In the genomic region with DNA sequence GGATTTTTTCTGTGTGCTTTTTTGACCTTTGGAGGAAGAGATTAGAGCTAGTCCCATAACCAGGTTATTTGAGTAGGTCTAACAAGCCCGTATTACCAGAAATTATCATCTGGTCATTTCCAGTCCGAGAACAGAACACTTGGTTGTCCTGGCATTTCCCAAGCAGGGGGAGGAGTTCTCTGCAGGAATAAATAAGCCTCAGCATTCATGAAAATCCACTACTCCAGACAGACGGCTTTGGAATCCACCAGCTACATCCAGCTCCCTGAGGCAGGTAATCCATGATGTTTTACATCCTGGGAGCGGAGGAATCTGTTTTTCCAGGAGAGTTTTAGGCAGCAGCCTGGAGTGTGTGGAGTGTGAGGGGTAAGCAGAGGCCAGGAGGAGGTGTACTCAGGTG, we compare ENCODE assay signal across 1 cellular context.
TF ChIP-seq lines count a peak whose summit lies in the region.

TSS of gene SERPINA3 (plus strand) at position 218 of the 400 bp plus-strand sequence. CDS start 2,051 bp downstream, outside the sequence.

TF ChIP-seq in HepG2, 621 proteins besides CTCF, POLR2A, EP300 and RAD21 (continued from another document and continues in another):
- TF ChIP-seq, protein P1, sequence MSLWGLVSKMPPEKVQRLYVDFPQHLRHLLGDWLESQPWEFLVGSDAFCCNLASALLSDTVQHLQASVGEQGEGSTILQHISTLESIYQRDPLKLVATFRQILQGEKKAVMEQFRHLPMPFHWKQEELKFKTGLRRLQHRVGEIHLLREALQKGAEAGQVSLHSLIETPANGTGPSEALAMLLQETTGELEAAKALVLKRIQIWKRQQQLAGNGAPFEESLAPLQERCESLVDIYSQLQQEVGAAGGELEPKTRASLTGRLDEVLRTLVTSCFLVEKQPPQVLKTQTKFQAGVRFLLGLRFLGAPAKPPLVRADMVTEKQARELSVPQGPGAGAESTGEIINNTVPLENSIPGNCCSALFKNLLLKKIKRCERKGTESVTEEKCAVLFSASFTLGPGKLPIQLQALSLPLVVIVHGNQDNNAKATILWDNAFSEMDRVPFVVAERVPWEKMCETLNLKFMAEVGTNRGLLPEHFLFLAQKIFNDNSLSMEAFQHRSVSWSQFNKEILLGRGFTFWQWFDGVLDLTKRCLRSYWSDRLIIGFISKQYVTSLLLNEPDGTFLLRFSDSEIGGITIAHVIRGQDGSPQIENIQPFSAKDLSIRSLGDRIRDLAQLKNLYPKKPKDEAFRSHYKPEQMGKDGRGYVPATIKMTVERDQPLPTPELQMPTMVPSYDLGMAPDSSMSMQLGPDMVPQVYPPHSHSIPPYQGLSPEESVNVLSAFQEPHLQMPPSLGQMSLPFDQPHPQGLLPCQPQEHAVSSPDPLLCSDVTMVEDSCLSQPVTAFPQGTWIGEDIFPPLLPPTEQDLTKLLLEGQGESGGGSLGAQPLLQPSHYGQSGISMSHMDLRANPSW (CRISPR knock-in tag; IDR thresholded peaks at IDR 0.05; ENCODE audit: borderline replicate concordance) = no peak
- TF ChIP-seq HNRNPUL1 (IDR thresholded peaks at IDR 0.05; ENCODE audit: low read depth, low read length) (no peak), TRIM24 (CRISPR knock-in tag; IDR thresholded peaks at IDR 0.05) (no peak), ATM (IDR thresholded peaks at IDR 0.05; ENCODE audit: borderline replicate concordance) (no peak), RFX1 (IDR thresholded peaks at IDR 0.05) (no peak), NPAS2 (CRISPR knock-in tag; IDR thresholded peaks at IDR 0.05; ENCODE audit: borderline replicate concordance) (no peak), POLR2AphosphoS5 (IDR thresholded peaks at IDR 0.05; ENCODE audit: low read depth, low read length) (peak; percentile 96), FIP1L1 (IDR thresholded peaks at IDR 0.05; ENCODE audit: borderline replicate concordance, insufficient read depth, low read depth, low read length) (no peak), GZF1 (CRISPR knock-in tag; IDR thresholded peaks at IDR 0.05) (no peak), ARID4A (CRISPR knock-in tag; IDR thresholded peaks at IDR 0.05; ENCODE audit: borderline replicate concordance) (no peak), ZNF891 (CRISPR knock-in tag; IDR thresholded peaks at IDR 0.05) (no peak; the same call in 1 of the 2 replicates), UBTF (CRISPR knock-in tag; IDR thresholded peaks at IDR 0.05) (no peak), SKI (IDR thresholded peaks at IDR 0.05; ENCODE audit: partially characterized antibody) (no peak), ZNF775 (CRISPR knock-in tag; IDR thresholded peaks at IDR 0.05; ENCODE audit: borderline replicate concordance) (no peak), ZNF501 (CRISPR knock-in tag; IDR thresholded peaks at IDR 0.05) (0 out of 2 replicates have a peak, but pooled peaks have one; percentile 37), PHB2 (IDR thresholded peaks at IDR 0.05; ENCODE audit: partially characterized antibody) (no peak), ZNF7 (CRISPR knock-in tag; IDR thresholded peaks at IDR 0.05) (no peak), ZFP36L1 (CRISPR knock-in tag; IDR thresholded peaks at IDR 0.05) (no peak), ZNF720 (CRISPR knock-in tag; IDR thresholded peaks at IDR 0.05) (no peak), SALL2 (CRISPR knock-in tag; IDR thresholded peaks at IDR 0.05) (no peak), ZZZ3 (CRISPR knock-in tag; IDR thresholded peaks at IDR 0.05; ENCODE audit: borderline replicate concordance) (no peak), ZNF274 (CRISPR knock-in tag; IDR thresholded peaks at IDR 0.05) (no peak), ZBTB34 (CRISPR knock-in tag; IDR thresholded peaks at IDR 0.05) (0 out of 2 replicates have a peak, but pooled peaks have one; percentile 62), MIXL1 (CRISPR knock-in tag; IDR thresholded peaks at IDR 0.05) (no peak), HNF4G (IDR thresholded peaks at IDR 0.05; ENCODE audit: borderline replicate concordance, low read depth, low read length) (no peak), HNF4G (CRISPR knock-in tag; IDR thresholded peaks at IDR 0.05; ENCODE audit: borderline replicate concordance, low read depth) (no peak), MEIS1 (CRISPR knock-in tag; IDR thresholded peaks at IDR 0.05; ENCODE audit: borderline replicate concordance) (no peak), REXO4 (CRISPR knock-in tag; IDR thresholded peaks at IDR 0.05; ENCODE audit: borderline replicate concordance) (no peak), JUNB (CRISPR knock-in tag; IDR thresholded peaks at IDR 0.05; ENCODE audit: borderline replicate concordance) (no peak; the same call in 1 of the 2 replicates), ZNF18 (CRISPR knock-in tag; IDR thresholded peaks at IDR 0.05; ENCODE audit: insufficient replicate concordance) (no peak), PLSCR1 (CRISPR knock-in tag; IDR thresholded peaks at IDR 0.05; ENCODE audit: borderline replicate concordance) (no peak), HMG20A (CRISPR knock-in tag; IDR thresholded peaks at IDR 0.05; ENCODE audit: borderline replicate concordance) (peak; percentile 34; the same call in 1 of the 2 replicates)
- TF ChIP-seq, protein P2, sequence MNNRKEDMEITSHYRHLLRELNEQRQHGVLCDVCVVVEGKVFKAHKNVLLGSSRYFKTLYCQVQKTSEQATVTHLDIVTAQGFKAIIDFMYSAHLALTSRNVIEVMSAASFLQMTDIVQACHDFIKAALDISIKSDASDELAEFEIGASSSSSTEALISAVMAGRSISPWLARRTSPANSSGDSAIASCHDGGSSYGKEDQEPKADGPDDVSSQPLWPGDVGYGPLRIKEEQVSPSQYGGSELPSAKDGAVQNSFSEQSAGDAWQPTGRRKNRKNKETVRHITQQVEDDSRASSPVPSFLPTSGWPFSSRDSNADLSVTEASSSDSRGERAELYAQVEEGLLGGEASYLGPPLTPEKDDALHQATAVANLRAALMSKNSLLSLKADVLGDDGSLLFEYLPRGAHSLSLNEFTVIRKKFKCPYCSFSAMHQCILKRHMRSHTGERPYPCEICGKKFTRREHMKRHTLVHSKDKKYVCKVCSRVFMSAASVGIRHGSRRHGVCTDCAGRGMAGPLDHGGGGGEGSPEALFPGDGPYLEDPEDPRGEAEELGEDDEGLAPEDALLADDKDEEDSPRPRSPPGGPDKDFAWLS (CRISPR knock-in tag; IDR thresholded peaks at IDR 0.05; ENCODE audit: borderline replicate concordance) = no peak
- TF ChIP-seq, protein P3, sequence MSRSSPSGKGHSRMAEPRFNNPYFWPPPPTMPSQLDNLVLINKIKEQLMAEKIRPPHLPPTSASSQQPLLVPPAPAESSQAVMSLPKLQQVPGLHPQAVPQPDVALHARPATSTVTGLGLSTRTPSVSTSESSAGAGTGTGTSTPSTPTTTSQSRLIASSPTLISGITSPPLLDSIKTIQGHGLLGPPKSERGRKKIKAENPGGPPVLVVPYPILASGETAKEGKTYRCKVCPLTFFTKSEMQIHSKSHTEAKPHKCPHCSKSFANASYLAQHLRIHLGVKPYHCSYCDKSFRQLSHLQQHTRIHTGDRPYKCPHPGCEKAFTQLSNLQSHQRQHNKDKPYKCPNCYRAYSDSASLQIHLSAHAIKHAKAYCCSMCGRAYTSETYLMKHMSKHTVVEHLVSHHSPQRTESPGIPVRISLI (CRISPR knock-in tag; IDR thresholded peaks at IDR 0.05; ENCODE audit: borderline replicate concordance) = no peak
- TF ChIP-seq, protein P4, sequence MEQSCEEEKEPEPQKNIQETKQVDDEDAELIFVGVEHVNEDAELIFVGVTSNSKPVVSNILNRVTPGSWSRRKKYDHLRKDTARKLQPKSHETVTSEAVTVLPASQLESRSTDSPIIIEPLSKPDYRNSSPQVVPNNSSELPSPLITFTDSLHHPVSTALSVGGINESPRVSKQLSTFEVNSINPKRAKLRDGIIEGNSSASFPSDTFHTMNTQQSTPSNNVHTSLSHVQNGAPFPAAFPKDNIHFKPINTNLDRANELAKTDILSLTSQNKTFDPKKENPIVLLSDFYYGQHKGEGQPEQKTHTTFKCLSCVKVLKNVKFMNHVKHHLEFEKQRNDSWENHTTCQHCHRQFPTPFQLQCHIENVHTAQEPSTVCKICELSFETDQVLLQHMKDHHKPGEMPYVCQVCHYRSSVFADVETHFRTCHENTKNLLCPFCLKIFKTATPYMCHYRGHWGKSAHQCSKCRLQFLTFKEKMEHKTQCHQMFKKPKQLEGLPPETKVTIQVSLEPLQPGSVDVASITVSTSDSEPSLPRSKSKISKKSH (CRISPR knock-in tag; IDR thresholded peaks at IDR 0.05; ENCODE audit: borderline replicate concordance) = no peak
- TF ChIP-seq, protein P5, sequence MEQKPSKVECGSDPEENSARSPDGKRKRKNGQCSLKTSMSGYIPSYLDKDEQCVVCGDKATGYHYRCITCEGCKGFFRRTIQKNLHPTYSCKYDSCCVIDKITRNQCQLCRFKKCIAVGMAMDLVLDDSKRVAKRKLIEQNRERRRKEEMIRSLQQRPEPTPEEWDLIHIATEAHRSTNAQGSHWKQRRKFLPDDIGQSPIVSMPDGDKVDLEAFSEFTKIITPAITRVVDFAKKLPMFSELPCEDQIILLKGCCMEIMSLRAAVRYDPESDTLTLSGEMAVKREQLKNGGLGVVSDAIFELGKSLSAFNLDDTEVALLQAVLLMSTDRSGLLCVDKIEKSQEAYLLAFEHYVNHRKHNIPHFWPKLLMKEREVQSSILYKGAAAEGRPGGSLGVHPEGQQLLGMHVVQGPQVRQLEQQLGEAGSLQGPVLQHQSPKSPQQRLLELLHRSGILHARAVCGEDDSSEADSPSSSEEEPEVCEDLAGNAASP (CRISPR knock-in tag; IDR thresholded peaks at IDR 0.05; ENCODE audit: borderline replicate concordance) = peak; percentile 11
